Comparison of ENCODE assay signal across 1 cellular context in the genomic region with DNA sequence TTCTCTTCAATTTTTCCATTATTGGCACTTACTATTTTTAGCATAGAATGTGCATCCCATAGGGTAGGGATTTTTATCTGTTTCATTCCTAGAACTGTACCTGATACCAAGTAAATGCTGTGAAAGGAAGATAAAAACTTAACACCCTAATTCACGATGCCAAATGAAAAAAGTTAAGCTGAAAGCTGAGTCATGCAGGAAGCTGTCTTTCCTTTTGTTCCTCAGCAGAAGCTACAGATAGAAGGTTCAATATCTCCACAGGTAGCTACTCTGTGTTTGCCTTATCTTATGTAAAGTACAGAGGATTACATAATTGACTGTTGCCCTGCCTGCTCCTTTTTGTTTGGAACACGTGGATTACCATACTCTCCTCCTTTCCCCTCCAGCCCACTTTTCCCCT.
TF ChIP-seq lines count a peak whose summit lies in the region.

No MANE protein-coding gene starts in this region.

TF ChIP-seq in K562, 482 proteins besides CTCF, POLR2A, EP300 and RAD21 (continued from another document and continues in another):
- TF ChIP-seq CEBPZ (IDR thresholded peaks at IDR 0.05; ENCODE audit: borderline replicate concordance, low read depth, low read length) (no peak), JUN (IDR thresholded peaks at IDR 0.05; ENCODE audit: borderline replicate concordance, low read depth, low read length) (peak; percentile 33; the same call in 1 of the 2 replicates), JUN (CRISPR knock-in tag; IDR thresholded peaks at IDR 0.05; ENCODE audit: borderline replicate concordance) (no peak), RFX7 (CRISPR knock-in tag; IDR thresholded peaks at IDR 0.05) (no peak), E4F1 (CRISPR knock-in tag; IDR thresholded peaks at IDR 0.05; ENCODE audit: borderline replicate concordance) (no peak), ZNF77 (CRISPR knock-in tag; IDR thresholded peaks at IDR 0.05) (no peak), CBX2 (IDR thresholded peaks at IDR 0.05; ENCODE audit: insufficient read depth, low read length, poor library complexity, severe bottlenecking) (no peak), MED1 (CRISPR knock-in tag; IDR thresholded peaks at IDR 0.05; ENCODE audit: borderline replicate concordance) (no peak), KHSRP (IDR thresholded peaks at IDR 0.05) (no peak), HDAC1 (IDR thresholded peaks at IDR 0.05) (peak; percentile 28 to 62; a peak in 2 of 4 replicates), KLF16 (IDR thresholded peaks at IDR 0.05) (peak; percentile 67; the same call in 1 of the 2 replicates), JUNB (CRISPR knock-in tag; conservative IDR thresholded peaks at IDR 0.05) (no peak), IRF9 (tag; IDR thresholded peaks at IDR 0.05) (no peak), ZNF347 (CRISPR knock-in tag; IDR thresholded peaks at IDR 0.05; ENCODE audit: low read depth) (no peak), E2F6 (IDR thresholded peaks at IDR 0.05; ENCODE audit: borderline replicate concordance in 1 of 2, extremely low read depth in 1 of 2, insufficient read depth in 1 of 2, insufficient read length in 1 of 2, low read depth in 1 of 2, low read length in 1 of 2, poor library complexity in 1 of 2, severe bottlenecking in 1 of 2) (peak in 1 of 2 experiments; percentile 12), ZNF445 (CRISPR knock-in tag; IDR thresholded peaks at IDR 0.05; ENCODE audit: low read depth) (no peak), PATZ1 (CRISPR knock-in tag; IDR thresholded peaks at IDR 0.05; ENCODE audit: borderline replicate concordance) (no peak), POLR3G (IDR thresholded peaks at IDR 0.05; ENCODE audit: extremely low read depth, insufficient read length, insufficient replicate concordance) (no peak), MITF (IDR thresholded peaks at IDR 0.05) (no peak), SMARCE1 (IDR thresholded peaks at IDR 0.05) (peak; percentile 88), ZNF589 (CRISPR knock-in tag; IDR thresholded peaks at IDR 0.05; ENCODE audit: low read depth) (no peak), ZKSCAN3 (CRISPR knock-in tag; IDR thresholded peaks at IDR 0.05) (no peak), RNF2 (IDR thresholded peaks at IDR 0.05) (0 out of 2 replicates have a peak, but pooled peaks have one; percentile 22), PHB2 (IDR thresholded peaks at IDR 0.05; ENCODE audit: low read depth) (no peak), GTF2F1 (IDR thresholded peaks at IDR 0.05; ENCODE audit: low read depth, low read length) (no peak), IRF2 (CRISPR knock-in tag; IDR thresholded peaks at IDR 0.05) (no peak), ZNF717 (CRISPR knock-in tag; IDR thresholded peaks at IDR 0.05) (no peak), PHF20 (IDR thresholded peaks at IDR 0.05; ENCODE audit: partially characterized antibody) (no peak), ERF (CRISPR knock-in tag; IDR thresholded peaks at IDR 0.05) (no peak), ZNF444 (CRISPR knock-in tag; IDR thresholded peaks at IDR 0.05) (no peak), CBFA2T2 (conservative IDR thresholded peaks at IDR 0.05) (peak; percentile 85), ZNF146 (CRISPR knock-in tag; IDR thresholded peaks at IDR 0.05; ENCODE audit: unreplicated experiment) (no peak), HDAC3 (IDR thresholded peaks at IDR 0.05; ENCODE audit: borderline replicate concordance, partially characterized antibody) (peak; percentile 71), ZNF184 (CRISPR knock-in tag; IDR thresholded peaks at IDR 0.05) (no peak), MTF1 (CRISPR knock-in tag; IDR thresholded peaks at IDR 0.05; ENCODE audit: borderline replicate concordance) (no peak), POLR2B (IDR thresholded peaks at IDR 0.05; ENCODE audit: low read depth, partially characterized antibody) (no peak), ZHX1 (conservative IDR thresholded peaks at IDR 0.05; ENCODE audit: low read length) (no peak), NRF1 (conservative IDR thresholded peaks at IDR 0.05 in 1 of 2, IDR thresholded peaks at IDR 0.05 in 1 of 2) (no peak), USF2 (CRISPR knock-in tag; IDR thresholded peaks at IDR 0.05) (no peak)
- TF ChIP-seq, protein P1, sequence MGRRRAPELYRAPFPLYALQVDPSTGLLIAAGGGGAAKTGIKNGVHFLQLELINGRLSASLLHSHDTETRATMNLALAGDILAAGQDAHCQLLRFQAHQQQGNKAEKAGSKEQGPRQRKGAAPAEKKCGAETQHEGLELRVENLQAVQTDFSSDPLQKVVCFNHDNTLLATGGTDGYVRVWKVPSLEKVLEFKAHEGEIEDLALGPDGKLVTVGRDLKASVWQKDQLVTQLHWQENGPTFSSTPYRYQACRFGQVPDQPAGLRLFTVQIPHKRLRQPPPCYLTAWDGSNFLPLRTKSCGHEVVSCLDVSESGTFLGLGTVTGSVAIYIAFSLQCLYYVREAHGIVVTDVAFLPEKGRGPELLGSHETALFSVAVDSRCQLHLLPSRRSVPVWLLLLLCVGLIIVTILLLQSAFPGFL (CRISPR knock-in tag; IDR thresholded peaks at IDR 0.05), result no peak
- TF ChIP-seq, protein P2, sequence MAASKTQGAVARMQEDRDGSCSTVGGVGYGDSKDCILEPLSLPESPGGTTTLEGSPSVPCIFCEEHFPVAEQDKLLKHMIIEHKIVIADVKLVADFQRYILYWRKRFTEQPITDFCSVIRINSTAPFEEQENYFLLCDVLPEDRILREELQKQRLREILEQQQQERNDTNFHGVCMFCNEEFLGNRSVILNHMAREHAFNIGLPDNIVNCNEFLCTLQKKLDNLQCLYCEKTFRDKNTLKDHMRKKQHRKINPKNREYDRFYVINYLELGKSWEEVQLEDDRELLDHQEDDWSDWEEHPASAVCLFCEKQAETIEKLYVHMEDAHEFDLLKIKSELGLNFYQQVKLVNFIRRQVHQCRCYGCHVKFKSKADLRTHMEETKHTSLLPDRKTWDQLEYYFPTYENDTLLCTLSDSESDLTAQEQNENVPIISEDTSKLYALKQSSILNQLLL (CRISPR knock-in tag; IDR thresholded peaks at IDR 0.05; ENCODE audit: borderline replicate concordance), result no peak
- TF ChIP-seq, protein P3, sequence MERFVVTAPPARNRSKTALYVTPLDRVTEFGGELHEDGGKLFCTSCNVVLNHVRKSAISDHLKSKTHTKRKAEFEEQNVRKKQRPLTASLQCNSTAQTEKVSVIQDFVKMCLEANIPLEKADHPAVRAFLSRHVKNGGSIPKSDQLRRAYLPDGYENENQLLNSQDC (CRISPR knock-in tag; IDR thresholded peaks at IDR 0.05), result no peak
